In the genomic region with DNA sequence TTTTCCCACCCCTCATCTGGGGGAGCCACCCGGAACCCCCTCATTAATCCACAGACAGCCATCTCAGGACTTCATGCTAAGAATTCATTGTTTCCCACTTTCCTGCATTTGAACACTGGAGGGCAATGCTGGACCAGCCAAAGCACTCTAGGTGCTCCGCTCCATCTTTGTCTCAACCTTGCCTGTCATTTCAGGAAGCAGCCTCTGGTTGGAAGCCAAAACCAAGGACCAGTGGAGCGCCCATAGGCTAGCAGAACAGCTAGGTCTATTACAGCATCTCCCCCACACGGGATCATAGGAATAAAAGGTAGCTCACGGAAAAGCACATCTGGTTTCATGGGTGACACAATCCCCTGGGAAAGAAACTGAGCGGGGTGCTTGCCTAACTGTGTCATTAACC, we compare ENCODE assay signal across 1 cellular context.
A peak's percentile ranks its signal among the peaks of the same experiment; 100 is the strongest.
TF ChIP-seq lines count a peak whose summit lies in the region.

No MANE protein-coding gene starts in this region.

TF ChIP-seq in K562, 482 proteins besides CTCF, POLR2A, EP300 and RAD21 (continued from another document):
- TF ChIP-seq, protein P1, sequence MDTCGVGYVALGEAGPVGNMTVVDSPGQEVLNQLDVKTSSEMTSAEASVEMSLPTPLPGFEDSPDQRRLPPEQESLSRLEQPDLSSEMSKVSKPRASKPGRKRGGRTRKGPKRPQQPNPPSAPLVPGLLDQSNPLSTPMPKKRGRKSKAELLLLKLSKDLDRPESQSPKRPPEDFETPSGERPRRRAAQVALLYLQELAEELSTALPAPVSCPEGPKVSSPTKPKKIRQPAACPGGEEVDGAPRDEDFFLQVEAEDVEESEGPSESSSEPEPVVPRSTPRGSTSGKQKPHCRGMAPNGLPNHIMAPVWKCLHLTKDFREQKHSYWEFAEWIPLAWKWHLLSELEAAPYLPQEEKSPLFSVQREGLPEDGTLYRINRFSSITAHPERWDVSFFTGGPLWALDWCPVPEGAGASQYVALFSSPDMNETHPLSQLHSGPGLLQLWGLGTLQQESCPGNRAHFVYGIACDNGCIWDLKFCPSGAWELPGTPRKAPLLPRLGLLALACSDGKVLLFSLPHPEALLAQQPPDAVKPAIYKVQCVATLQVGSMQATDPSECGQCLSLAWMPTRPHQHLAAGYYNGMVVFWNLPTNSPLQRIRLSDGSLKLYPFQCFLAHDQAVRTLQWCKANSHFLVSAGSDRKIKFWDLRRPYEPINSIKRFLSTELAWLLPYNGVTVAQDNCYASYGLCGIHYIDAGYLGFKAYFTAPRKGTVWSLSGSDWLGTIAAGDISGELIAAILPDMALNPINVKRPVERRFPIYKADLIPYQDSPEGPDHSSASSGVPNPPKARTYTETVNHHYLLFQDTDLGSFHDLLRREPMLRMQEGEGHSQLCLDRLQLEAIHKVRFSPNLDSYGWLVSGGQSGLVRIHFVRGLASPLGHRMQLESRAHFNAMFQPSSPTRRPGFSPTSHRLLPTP (IDR thresholded peaks at IDR 0.05; ENCODE audit: borderline replicate concordance, extremely low read depth, insufficient read length): no peak
- TF ChIP-seq YY1 (IDR thresholded peaks at IDR 0.05; ENCODE audit: borderline replicate concordance in 1 of 3, control insufficient read depth in 1 of 3, extremely low read depth in 1 of 3, insufficient read depth in 3 of 3, insufficient read length in 1 of 3, insufficient replicate concordance in 2 of 3, low read depth in 1 of 3, low read length in 2 of 3) (peak in 2 of 3 experiments; percentile 15 to 34), CBX3 (IDR thresholded peaks at IDR 0.05; ENCODE audit: borderline replicate concordance in 1 of 2, low read length in 2 of 2) (no peak), MEIS2 (IDR thresholded peaks at IDR 0.05; ENCODE audit: partially characterized antibody) (peak; percentile 3), ZC3H8 (IDR thresholded peaks at IDR 0.05) (no peak), ZKSCAN3 (CRISPR knock-in tag; IDR thresholded peaks at IDR 0.05) (no peak), CC2D1A (IDR thresholded peaks at IDR 0.05) (0 out of 2 replicates have a peak, but pooled peaks have one; percentile 25), CTBP1 (IDR thresholded peaks at IDR 0.05; ENCODE audit: borderline replicate concordance) (peak; percentile 33; the same call in 1 of the 2 replicates)
- TF ChIP-seq, protein P2, sequence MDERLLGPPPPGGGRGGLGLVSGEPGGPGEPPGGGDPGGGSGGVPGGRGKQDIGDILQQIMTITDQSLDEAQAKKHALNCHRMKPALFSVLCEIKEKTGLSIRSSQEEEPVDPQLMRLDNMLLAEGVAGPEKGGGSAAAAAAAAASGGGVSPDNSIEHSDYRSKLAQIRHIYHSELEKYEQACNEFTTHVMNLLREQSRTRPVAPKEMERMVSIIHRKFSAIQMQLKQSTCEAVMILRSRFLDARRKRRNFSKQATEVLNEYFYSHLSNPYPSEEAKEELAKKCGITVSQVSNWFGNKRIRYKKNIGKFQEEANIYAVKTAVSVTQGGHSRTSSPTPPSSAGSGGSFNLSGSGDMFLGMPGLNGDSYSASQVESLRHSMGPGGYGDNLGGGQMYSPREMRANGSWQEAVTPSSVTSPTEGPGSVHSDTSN (CRISPR knock-in tag; IDR thresholded peaks at IDR 0.05; ENCODE audit: low read depth): no peak
- TF ChIP-seq, protein P2 (tag; conservative IDR thresholded peaks at IDR 0.05; ENCODE audit: low read depth): peak; percentile 48; the same call in 1 of the 2 replicates
- TF ChIP-seq, protein P3, sequence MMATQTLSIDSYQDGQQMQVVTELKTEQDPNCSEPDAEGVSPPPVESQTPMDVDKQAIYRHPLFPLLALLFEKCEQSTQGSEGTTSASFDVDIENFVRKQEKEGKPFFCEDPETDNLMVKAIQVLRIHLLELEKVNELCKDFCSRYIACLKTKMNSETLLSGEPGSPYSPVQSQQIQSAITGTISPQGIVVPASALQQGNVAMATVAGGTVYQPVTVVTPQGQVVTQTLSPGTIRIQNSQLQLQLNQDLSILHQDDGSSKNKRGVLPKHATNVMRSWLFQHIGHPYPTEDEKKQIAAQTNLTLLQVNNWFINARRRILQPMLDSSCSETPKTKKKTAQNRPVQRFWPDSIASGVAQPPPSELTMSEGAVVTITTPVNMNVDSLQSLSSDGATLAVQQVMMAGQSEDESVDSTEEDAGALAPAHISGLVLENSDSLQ (IDR thresholded peaks at IDR 0.05): peak; percentile 15; the same call in 1 of the 2 replicates
TF ChIP-seq in K562: peak in this region for 10.
